ENCODE assay signal across 14 cellular contexts in genomic region chr6:81987293-81987692, GRCh38.
A peak's percentile ranks its signal among the peaks of the same experiment; 100 is the strongest.
DNase-seq lines count a peak whose midpoint lies in the region; ATAC-seq and TF ChIP-seq lines count a peak whose summit lies in the region.
"Had no signal": no experiment of that assay in that cellular context is flagged by ENCODE, and none has a peak within 500 bp of the region (broad histone marks: within the 10 kb centered on the region; RNA-seq: fewer than 3 reads in every experiment).

No MANE protein-coding gene starts in this region.

- in situ Hi-C loops in brain microvascular endothelial cell (cut with HindIII; ENCODE audit: low pct_ligation_motif_present, low sequenced_read_pairs), result no loop called here

- no peak overlapping the region for H3K27ac ChIP-seq in brain microvascular endothelial cell

- H3K27me3 ChIP-seq in brain microvascular endothelial cell (replicated peaks), result no peaks in the 10 kb centered on the region

- DNase-seq in HT1080 (ENCODE audit: low read depth) (peak; percentile 47), NCI-H226 (peak; percentile 79), brain microvascular endothelial cell (peak; percentile 41), LoVo (ENCODE audit: low spot score) (no peak), HuH-7.5 (ENCODE audit: low spot score) (no peak)
- no peak for DNase-seq in stimulated activated naive CD4-positive, alpha-beta T cell treated with Interleukin-2 at 50 U/mL for 16 hours (lab: John Stamatoyannopoulos, UW)
- DNase-seq: C1 segment of cervical spinal cord; CD4-positive, alpha-beta T cell; DMS153; DND-41; GF-D8; HFFc6 had no signal

- no peak for TF ChIP-seq CTCF in brain microvascular endothelial cell (IDR thresholded peaks at IDR 0.05; ENCODE audit: low read depth, low read length, missing control alignments)

- no peaks in the 10 kb centered on the region for H3K36me3 ChIP-seq in brain microvascular endothelial cell (replicated peaks)
- H3K36me3 ChIP-seq: HAP-1 had no signal

- ATAC-seq in GM21447 (IDR thresholded peaks at IDR 0.05; ENCODE audit: unreplicated experiment), result no peak

- H3K4me3 ChIP-seq in brain microvascular endothelial cell (ENCODE audit: low read depth, low read length), result no peak overlapping the region
- H3K4me3 ChIP-seq: HAP-1 had no signal

Comparison
In these comparisons a context has a peak if more than half of its experiments do, and no peak if none do; other contexts are left out.
1. DNase-seq: peak in HT1080 (single experiment), NCI-H226 (single experiment) and brain microvascular endothelial cell (single experiment); none in LoVo (single experiment), stimulated activated naive CD4-positive, alpha-beta T cell treated with Interleukin-2 at 50 U/mL for 16 hours (single experiment) and HuH-7.5 (single experiment).